ENCODE assay signal across 13 cellular contexts in genomic region chr7:132933076-132933466, GRCh38.
DNase-seq lines count a peak whose midpoint lies in the region; ATAC-seq and TF ChIP-seq lines count a peak whose summit lies in the region.
"Had no signal": no experiment of that assay in that cellular context is flagged by ENCODE, and none has a peak within 500 bp of the region (broad histone marks: within the 10 kb centered on the region; RNA-seq: fewer than 3 reads in every experiment).

No MANE protein-coding gene starts in this region.

- H3K4me3 Mint-ChIP-seq in natural killer cell treated with Interleukin-12 subunit alpha and Interleukin-12 subunit beta and Interleukin-15 and Interleukin-18, amount 100 ng/mL, for 72 hours, result peak overlapping the region; percentile 61
- H3K4me3 Mint-ChIP-seq in natural killer cell, result no peak overlapping the region
- H3K4me3 Mint-ChIP-seq: T-helper 17 cell had no signal

- H3K4me1 ChIP-seq in vagina, result no peaks in the 10 kb centered on the region
- H3K4me1 ChIP-seq: lower lobe of right lung, right lobe of liver had no signal

- peak in 1 of 2 donors; percentile 91 for ATAC-seq in natural killer cell treated with Interleukin-12 subunit alpha and Interleukin-12 subunit beta and Interleukin-15 and Interleukin-18, amount 100 ng/mL, for 72 hours
- ATAC-seq in natural killer cell, result no peak
- ATAC-seq in left lobe of liver, result no peak
- ATAC-seq in left colon, result no peak
- ATAC-seq: lower lobe of right lung, T-helper 17 cell had no signal

- H3K27me3 ChIP-seq in vagina, result no peaks in the 10 kb centered on the region
- H3K27me3 ChIP-seq: right lobe of liver had no signal

- peaks cover 16 to 20% of the 10 kb centered on the region in 2 donors for H3K4me1 Mint-ChIP-seq in natural killer cell treated with Interleukin-12 subunit alpha and Interleukin-12 subunit beta and Interleukin-15 and Interleukin-18, amount 100 ng/mL, for 72 hours (ENCODE audit: low read depth in 2 of 2)
- peaks cover 6 to 11% of the 10 kb centered on the region in 2 donors for H3K4me1 Mint-ChIP-seq in natural killer cell
- H3K4me1 Mint-ChIP-seq: T-helper 17 cell had no signal

- TF ChIP-seq POLR2A in NB4 (IDR thresholded peaks at IDR 0.05; ENCODE audit: extremely low read depth, insufficient read length) (no peak), vagina (IDR thresholded peaks at IDR 0.05) (no peak)

- H3K4me3 ChIP-seq in NB4 (ENCODE audit: low read depth, low read length) (no peak overlapping the region), epithelial cell of esophagus (ENCODE audit: low read length) (no peak overlapping the region), vagina (no peak overlapping the region)
- H3K4me3 ChIP-seq: lower lobe of right lung, right lobe of liver had no signal

- H3K9me3 Mint-ChIP-seq in natural killer cell treated with Interleukin-12 subunit alpha and Interleukin-12 subunit beta and Interleukin-15 and Interleukin-18, amount 100 ng/mL, for 72 hours, result peaks cover 4% of the 10 kb centered on the region
- no peaks in the 10 kb centered on the region for H3K9me3 Mint-ChIP-seq in natural killer cell

- TF ChIP-seq CTCF in natural killer cell (IDR thresholded peaks at IDR 0.05) (no peak), NB4 (IDR thresholded peaks at IDR 0.05; ENCODE audit: low read depth, low read length) (no peak), epithelial cell of esophagus (IDR thresholded peaks at IDR 0.05; ENCODE audit: insufficient read depth, low read depth, low read length, missing control alignments) (no peak), vagina (IDR thresholded peaks at IDR 0.05) (no peak)

- no peak overlapping the region for H3K27ac ChIP-seq in vagina
- H3K27ac ChIP-seq: lower lobe of right lung, right lobe of liver had no signal

- H3K27ac Mint-ChIP-seq in natural killer cell treated with Interleukin-12 subunit alpha and Interleukin-12 subunit beta and Interleukin-15 and Interleukin-18, amount 100 ng/mL, for 72 hours, result peak overlapping the region; percentile 32 to 80
- H3K27ac Mint-ChIP-seq in natural killer cell, result no peak overlapping the region
- H3K27ac Mint-ChIP-seq: T-helper 17 cell had no signal

- DNase-seq in natural killer cell treated with Interleukin-12 subunit alpha and Interleukin-12 subunit beta and Interleukin-15 and Interleukin-18, amount 100 ng/mL, for 72 hours (ENCODE audit: low spot score), result no peak
- DNase-seq in natural killer cell (no peak), NB4 (ENCODE audit: low read depth) (peak; percentile 85), epithelial cell of esophagus (ENCODE audit: low read depth) (peak; percentile 51), stromal cell of bone marrow (ENCODE audit: low read depth) (peak; percentile 41), left lobe of liver (ENCODE audit: low spot score) (no peak), left colon (no peak), vagina (ENCODE audit: extremely low spot score in 2 of 2) (no peak)
- DNase-seq: activated gamma-delta T cell, lower lobe of right lung, NCI-H510A, right lobe of liver, T-helper 17 cell had no signal

- H3K27me3 Mint-ChIP-seq in natural killer cell treated with Interleukin-12 subunit alpha and Interleukin-12 subunit beta and Interleukin-15 and Interleukin-18, amount 100 ng/mL, for 72 hours, result no peaks in the 10 kb centered on the region
- H3K27me3 Mint-ChIP-seq in natural killer cell (ENCODE audit: low read depth in 2 of 2), result no peaks in the 10 kb centered on the region
- H3K27me3 Mint-ChIP-seq: T-helper 17 cell had no signal

- intact Hi-C loops in natural killer cell (cut with micrococcal nuclease) (no loop called here), left colon (cut with DNase I, micrococcal nuclease) (no loop called here), vagina (cut with DNase I) (no loop called here)

- no peaks in the 10 kb centered on the region for H3K36me3 ChIP-seq in vagina
- H3K36me3 ChIP-seq: lower lobe of right lung, right lobe of liver had no signal

- peaks cover 19% of the 10 kb centered on the region for H3K36me3 Mint-ChIP-seq in natural killer cell treated with Interleukin-12 subunit alpha and Interleukin-12 subunit beta and Interleukin-15 and Interleukin-18, amount 100 ng/mL, for 72 hours
- no peaks in the 10 kb centered on the region for H3K36me3 Mint-ChIP-seq in natural killer cell

- H3K9me3 ChIP-seq in vagina, result no peaks in the 10 kb centered on the region
- H3K9me3 ChIP-seq: lower lobe of right lung, right lobe of liver had no signal

Comparison
In these comparisons a context has a peak if more than half of its experiments do, and no peak if none do; other contexts are left out.
1. H3K27ac Mint-ChIP-seq: peak in natural killer cell treated with Interleukin-12 subunit alpha and Interleukin-12 subunit beta and Interleukin-15 and Interleukin-18, amount 100 ng/mL, for 72 hours (2 of 2); none in natural killer cell (0 of 2).
2. DNase-seq: peak in NB4 (single experiment), epithelial cell of esophagus (single experiment) and stromal cell of bone marrow (single experiment); none in natural killer cell treated with Interleukin-12 subunit alpha and Interleukin-12 subunit beta and Interleukin-15 and Interleukin-18, amount 100 ng/mL, for 72 hours (single experiment), natural killer cell (single experiment), left lobe of liver (single experiment), left colon (0 of 2) and vagina (0 of 2).